ENCODE assay signal across 1 cellular context in the genomic region with DNA sequence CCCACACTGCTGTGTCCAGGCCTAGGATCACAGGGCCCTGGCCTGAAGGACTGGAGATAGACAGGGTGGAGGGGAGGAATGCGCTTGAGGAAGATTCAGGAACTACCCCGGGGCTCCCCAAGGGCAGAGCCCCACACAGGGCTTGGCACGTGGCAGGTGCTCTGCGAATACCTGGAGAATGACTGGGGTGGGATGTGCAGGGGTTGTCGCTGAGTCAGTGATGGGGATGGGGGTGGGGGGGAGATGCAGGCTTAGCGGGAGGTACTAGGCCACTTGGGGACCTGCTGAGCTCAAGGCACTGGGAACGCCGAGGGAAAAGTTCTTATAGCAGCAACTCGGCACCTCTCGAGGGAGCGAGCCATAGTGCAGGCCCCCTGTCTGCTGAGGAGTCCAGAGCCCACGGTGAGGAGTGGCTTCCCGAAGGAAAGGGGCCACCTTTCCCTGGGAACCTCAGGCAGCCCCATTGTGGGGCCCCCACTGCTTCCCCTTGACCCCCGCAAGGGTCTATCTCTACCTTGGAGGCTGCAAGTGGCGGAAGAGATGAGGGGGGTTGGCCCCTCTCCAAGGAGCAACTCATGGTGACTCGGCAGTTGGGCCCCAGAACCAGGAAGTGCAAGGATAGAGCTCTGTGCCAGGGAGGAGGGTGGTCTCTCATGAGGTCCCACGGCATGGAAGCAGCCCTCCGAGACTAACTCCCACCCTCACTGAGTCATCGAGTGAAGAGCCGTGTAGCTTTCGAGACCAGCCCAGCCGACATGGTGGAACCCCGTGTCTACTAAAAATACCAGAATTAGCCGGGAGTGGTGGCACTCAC.
TF ChIP-seq lines count a peak whose summit lies in the region.

No MANE protein-coding gene starts in this region.

TF ChIP-seq in K562, 482 proteins besides CTCF, POLR2A, EP300 and RAD21 (continued from another document and continues in another):
- TF ChIP-seq, protein P1, sequence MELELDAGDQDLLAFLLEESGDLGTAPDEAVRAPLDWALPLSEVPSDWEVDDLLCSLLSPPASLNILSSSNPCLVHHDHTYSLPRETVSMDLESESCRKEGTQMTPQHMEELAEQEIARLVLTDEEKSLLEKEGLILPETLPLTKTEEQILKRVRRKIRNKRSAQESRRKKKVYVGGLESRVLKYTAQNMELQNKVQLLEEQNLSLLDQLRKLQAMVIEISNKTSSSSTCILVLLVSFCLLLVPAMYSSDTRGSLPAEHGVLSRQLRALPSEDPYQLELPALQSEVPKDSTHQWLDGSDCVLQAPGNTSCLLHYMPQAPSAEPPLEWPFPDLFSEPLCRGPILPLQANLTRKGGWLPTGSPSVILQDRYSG (tag; conservative IDR thresholded peaks at IDR 0.05; ENCODE audit: low read depth): peak; percentile 90
- TF ChIP-seq RBM39 (optimal IDR thresholded peaks at IDR 0.05; ENCODE audit: low read depth, low read length): no peak
- TF ChIP-seq ETV5 (CRISPR knock-in tag; IDR thresholded peaks at IDR 0.05; ENCODE audit: low read depth): peak; percentile 80
- TF ChIP-seq ELF4 (CRISPR knock-in tag; IDR thresholded peaks at IDR 0.05): peak; percentile 82; the same call in 1 of the 2 replicates
- peak; percentile 65; the same call in 1 of the 2 replicates for TF ChIP-seq FOSL1 (tag; conservative IDR thresholded peaks at IDR 0.05)
- TF ChIP-seq CXXC5 (CRISPR knock-in tag; IDR thresholded peaks at IDR 0.05): peak; percentile 46
- no peak for TF ChIP-seq OTX1 (CRISPR knock-in tag; IDR thresholded peaks at IDR 0.05)
- peak; percentile 90 for TF ChIP-seq GATAD2A (IDR thresholded peaks at IDR 0.05)
- peak; percentile 79 for TF ChIP-seq NFRKB (IDR thresholded peaks at IDR 0.05; ENCODE audit: low read depth)
- TF ChIP-seq, protein P2, sequence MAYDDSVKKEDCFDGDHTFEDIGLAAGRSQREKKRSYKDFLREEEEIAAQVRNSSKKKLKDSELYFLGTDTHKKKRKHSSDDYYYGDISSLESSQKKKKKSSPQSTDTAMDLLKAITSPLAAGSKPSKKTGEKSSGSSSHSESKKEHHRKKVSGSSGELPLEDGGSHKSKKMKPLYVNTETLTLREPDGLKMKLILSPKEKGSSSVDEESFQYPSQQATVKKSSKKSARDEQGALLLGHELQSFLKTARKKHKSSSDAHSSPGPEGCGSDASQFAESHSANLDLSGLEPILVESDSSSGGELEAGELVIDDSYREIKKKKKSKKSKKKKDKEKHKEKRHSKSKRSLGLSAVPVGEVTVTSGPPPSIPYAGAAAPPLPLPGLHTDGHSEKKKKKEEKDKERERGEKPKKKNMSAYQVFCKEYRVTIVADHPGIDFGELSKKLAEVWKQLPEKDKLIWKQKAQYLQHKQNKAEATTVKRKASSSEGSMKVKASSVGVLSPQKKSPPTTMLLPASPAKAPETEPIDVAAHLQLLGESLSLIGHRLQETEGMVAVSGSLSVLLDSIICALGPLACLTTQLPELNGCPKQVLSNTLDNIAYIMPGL (CRISPR knock-in tag; IDR thresholded peaks at IDR 0.05): no peak
- TF ChIP-seq MED1 (CRISPR knock-in tag; IDR thresholded peaks at IDR 0.05; ENCODE audit: borderline replicate concordance): no peak
- peak in 1 of 2 experiments; percentile 51; a peak in 2 of 4 replicates for TF ChIP-seq HDAC1 (IDR thresholded peaks at IDR 0.05)
- TF ChIP-seq NFE2L1 (tag; IDR thresholded peaks at IDR 0.05; ENCODE audit: borderline replicate concordance, low read depth): peak; percentile 25; the same call in 1 of the 2 replicates
- TF ChIP-seq DMBX1 (CRISPR knock-in tag; IDR thresholded peaks at IDR 0.05; ENCODE audit: borderline replicate concordance): peak; percentile 35; the same call in 1 of the 2 replicates
- peak; percentile 56 for TF ChIP-seq SMAD1 (IDR thresholded peaks at IDR 0.05; ENCODE audit: low read depth, low read length, partially characterized antibody)
- peak; percentile 85; the same call in 1 of the 2 replicates for TF ChIP-seq ZNF830 (CRISPR knock-in tag; IDR thresholded peaks at IDR 0.05)
- TF ChIP-seq, protein P3, sequence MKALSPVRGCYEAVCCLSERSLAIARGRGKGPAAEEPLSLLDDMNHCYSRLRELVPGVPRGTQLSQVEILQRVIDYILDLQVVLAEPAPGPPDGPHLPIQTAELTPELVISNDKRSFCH (CRISPR knock-in tag; IDR thresholded peaks at IDR 0.05): no peak
- TF ChIP-seq, protein P3 (tag; IDR thresholded peaks at IDR 0.05): peak; percentile 74; the same call in 1 of the 2 replicates
- no peak for TF ChIP-seq ZNF75A (CRISPR knock-in tag; IDR thresholded peaks at IDR 0.05)
- no peak; the same call in 1 of the 2 replicates for TF ChIP-seq ILF3 (IDR thresholded peaks at IDR 0.05; ENCODE audit: borderline replicate concordance)
- peak; percentile 16; the same call in 1 of the 2 replicates for TF ChIP-seq STAT5A (IDR thresholded peaks at IDR 0.05; ENCODE audit: borderline replicate concordance, low read length)
- no peak for TF ChIP-seq ZNF282 (CRISPR knock-in tag; IDR thresholded peaks at IDR 0.05)
- TF ChIP-seq MEIS2 (IDR thresholded peaks at IDR 0.05; ENCODE audit: partially characterized antibody): no peak
- TF ChIP-seq SP2 (IDR thresholded peaks at IDR 0.05; ENCODE audit: extremely low read depth, low read depth, low read length, poor library complexity, severe bottlenecking): no peak
- TF ChIP-seq, protein P4, sequence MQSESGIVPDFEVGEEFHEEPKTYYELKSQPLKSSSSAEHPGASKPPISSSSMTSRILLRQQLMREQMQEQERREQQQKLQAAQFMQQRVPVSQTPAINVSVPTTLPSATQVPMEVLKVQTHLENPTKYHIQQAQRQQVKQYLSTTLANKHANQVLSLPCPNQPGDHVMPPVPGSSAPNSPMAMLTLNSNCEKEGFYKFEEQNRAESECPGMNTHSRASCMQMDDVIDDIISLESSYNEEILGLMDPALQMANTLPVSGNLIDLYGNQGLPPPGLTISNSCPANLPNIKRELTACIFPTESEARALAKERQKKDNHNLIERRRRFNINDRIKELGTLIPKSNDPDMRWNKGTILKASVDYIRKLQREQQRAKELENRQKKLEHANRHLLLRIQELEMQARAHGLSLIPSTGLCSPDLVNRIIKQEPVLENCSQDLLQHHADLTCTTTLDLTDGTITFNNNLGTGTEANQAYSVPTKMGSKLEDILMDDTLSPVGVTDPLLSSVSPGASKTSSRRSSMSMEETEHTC (IDR thresholded peaks at IDR 0.05): no peak
- TF ChIP-seq SIN3A (IDR thresholded peaks at IDR 0.05; ENCODE audit: borderline replicate concordance in 2 of 2, control insufficient read depth in 1 of 2, low read depth in 2 of 2, low read length in 2 of 2): no peak
- TF ChIP-seq, protein P5, sequence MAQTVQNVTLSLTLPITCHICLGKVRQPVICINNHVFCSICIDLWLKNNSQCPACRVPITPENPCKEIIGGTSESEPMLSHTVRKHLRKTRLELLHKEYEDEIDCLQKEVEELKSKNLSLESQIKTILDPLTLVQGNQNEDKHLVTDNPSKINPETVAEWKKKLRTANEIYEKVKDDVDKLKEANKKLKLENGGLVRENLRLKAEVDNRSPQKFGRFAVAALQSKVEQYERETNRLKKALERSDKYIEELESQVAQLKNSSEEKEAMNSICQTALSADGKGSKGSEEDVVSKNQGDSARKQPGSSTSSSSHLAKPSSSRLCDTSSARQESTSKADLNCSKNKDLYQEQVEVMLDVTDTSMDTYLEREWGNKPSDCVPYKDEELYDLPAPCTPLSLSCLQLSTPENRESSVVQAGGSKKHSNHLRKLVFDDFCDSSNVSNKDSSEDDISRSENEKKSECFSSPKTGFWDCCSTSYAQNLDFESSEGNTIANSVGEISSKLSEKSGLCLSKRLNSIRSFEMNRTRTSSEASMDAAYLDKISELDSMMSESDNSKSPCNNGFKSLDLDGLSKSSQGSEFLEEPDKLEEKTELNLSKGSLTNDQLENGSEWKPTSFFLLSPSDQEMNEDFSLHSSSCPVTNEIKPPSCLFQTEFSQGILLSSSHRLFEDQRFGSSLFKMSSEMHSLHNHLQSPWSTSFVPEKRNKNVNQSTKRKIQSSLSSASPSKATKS (CRISPR knock-in tag; IDR thresholded peaks at IDR 0.05): no peak
- peak; percentile 80 for TF ChIP-seq ZNF12 (CRISPR knock-in tag; IDR thresholded peaks at IDR 0.05)
- TF ChIP-seq, protein P6, sequence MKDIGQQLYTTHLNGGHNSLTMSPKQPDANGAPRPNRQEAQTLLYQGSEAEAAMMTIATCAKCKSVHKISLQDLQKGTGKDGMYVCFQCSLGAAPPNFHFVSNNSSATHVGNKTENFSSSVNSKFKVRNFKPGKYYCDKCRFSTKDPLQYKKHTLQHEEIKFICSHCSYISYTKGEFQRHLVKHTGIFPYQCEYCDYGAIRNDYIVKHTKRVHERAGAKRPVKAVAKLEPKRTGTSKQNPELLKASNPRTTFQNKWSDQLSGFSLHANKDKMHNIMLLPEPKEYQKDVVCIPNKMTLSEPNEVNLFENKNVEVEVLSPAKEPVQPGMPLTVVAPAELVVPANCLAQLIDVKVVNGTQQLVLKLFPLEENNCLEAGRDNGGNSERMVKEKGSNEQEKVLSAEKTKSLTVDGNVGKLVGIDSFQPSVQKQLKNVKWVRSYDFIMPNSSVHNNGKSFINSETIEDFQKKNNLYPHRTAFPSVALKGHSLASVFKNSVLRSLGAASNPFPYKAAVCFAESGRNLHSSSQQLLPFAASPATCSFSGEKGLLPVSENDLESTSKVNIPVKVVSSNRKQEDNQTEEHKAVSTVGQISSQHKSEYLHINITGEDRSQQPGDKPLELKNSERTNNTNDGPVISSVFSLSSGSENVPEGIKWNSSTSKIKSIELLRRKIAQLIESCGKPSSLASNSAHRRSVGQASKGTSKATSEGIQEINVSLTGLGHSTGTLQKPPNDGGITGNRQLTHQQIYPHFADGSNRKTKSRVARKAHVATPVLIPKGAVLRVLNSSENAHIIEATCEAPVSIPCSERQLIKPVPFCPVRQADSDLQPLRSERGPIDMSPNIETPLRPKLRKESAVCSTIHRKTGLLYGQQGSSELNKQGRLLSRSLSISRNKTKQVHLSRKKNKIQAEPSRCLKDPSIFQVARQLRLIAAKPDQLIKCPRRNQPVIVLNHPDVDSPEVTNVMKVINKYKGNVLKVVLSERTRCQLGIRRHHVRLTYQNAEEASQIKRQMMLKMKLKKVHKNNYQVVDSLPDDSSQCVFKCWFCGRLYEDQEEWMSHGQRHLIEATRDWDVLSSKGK (CRISPR knock-in tag; IDR thresholded peaks at IDR 0.05): no peak
- TF ChIP-seq, protein P7, sequence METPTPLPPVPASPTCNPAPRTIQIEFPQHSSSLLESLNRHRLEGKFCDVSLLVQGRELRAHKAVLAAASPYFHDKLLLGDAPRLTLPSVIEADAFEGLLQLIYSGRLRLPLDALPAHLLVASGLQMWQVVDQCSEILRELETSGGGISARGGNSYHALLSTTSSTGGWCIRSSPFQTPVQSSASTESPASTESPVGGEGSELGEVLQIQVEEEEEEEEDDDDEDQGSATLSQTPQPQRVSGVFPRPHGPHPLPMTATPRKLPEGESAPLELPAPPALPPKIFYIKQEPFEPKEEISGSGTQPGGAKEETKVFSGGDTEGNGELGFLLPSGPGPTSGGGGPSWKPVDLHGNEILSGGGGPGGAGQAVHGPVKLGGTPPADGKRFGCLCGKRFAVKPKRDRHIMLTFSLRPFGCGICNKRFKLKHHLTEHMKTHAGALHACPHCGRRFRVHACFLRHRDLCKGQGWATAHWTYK (CRISPR knock-in tag; IDR thresholded peaks at IDR 0.05): peak; percentile 35; the same call in 1 of the 2 replicates
- TF ChIP-seq, protein P8, sequence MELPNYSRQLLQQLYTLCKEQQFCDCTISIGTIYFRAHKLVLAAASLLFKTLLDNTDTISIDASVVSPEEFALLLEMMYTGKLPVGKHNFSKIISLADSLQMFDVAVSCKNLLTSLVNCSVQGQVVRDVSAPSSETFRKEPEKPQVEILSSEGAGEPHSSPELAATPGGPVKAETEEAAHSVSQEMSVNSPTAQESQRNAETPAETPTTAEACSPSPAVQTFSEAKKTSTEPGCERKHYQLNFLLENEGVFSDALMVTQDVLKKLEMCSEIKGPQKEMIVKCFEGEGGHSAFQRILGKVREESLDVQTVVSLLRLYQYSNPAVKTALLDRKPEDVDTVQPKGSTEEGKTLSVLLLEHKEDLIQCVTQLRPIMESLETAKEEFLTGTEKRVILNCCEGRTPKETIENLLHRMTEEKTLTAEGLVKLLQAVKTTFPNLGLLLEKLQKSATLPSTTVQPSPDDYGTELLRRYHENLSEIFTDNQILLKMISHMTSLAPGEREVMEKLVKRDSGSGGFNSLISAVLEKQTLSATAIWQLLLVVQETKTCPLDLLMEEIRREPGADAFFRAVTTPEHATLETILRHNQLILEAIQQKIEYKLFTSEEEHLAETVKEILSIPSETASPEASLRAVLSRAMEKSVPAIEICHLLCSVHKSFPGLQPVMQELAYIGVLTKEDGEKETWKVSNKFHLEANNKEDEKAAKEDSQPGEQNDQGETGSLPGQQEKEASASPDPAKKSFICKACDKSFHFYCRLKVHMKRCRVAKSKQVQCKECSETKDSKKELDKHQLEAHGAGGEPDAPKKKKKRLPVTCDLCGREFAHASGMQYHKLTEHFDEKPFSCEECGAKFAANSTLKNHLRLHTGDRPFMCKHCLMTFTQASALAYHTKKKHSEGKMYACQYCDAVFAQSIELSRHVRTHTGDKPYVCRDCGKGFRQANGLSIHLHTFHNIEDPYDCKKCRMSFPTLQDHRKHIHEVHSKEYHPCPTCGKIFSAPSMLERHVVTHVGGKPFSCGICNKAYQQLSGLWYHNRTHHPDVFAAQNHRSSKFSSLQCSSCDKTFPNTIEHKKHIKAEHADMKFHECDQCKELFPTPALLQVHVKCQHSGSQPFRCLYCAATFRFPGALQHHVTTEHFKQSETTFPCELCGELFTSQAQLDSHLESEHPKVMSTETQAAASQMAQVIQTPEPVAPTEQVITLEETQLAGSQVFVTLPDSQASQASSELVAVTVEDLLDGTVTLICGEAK (IDR thresholded peaks at IDR 0.05): no peak
- TF ChIP-seq, protein P8 (CRISPR knock-in tag; IDR thresholded peaks at IDR 0.05): no peak
- TF ChIP-seq ZNF316 (IDR thresholded peaks at IDR 0.05): peak; percentile 97
- TF ChIP-seq DDX20 (tag; IDR thresholded peaks at IDR 0.05; ENCODE audit: low read depth): no peak
